11 cellular contexts compared by ENCODE assay signal in the genomic region with DNA sequence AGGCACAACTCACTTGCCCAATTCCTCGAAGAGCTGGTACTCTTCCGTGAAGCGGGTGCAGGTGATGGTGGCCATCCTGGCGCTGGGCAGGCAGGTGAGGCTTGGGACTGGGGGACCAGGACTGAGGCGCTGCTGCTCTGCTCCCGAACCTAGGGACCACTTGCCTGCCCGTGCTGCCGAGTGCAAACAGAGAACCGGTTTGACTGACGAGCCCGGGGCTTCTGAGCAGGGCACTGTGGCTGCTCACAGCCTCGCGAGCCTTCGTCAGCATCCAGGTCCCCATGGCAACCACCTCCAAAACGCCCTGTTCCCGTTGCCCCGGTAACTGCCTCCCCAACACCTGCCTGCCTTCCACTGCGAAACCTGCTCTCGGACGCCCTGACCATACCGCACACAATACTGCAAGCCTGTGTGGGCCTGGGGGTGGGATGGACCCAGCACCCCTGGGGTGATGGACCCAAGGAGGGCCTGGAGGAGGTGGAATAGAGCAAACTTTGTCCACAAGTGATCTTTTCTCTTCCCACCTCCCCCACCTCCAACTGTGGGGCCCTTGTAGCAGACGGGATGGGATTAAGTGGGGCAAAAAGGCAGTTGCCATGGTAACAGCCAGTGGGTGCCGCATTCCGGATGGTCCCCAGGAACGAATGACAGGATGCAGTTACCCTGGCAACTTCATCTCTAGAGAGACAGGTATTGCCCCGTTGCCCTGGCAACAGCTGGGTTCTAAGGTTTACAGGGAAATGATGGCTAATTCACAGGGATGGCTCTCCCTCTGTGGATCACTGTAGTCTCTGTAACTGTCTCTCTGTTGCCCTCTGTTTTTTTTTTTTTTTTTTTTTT. TPM values are rescaled to one million over a fixed set of nuclear protein-coding genes. Genes with fewer than 3 reads are reported as not detected.
DNase-seq lines count a peak whose midpoint lies in the region; ATAC-seq lines count a peak whose summit lies in the region.
"Had no signal": no experiment of that assay in that cellular context is flagged by ENCODE, and none has a peak within 500 bp of the region (broad histone marks: within the 10 kb centered on the region; RNA-seq: fewer than 3 reads in every experiment).

A gene (minus strand): TSS at position 223 of the 840 bp plus-strand sequence. CDS start 148 bp downstream, at position 75.

- no peaks in the 10 kb centered on the region for H3K9me3 Mint-ChIP-seq in stimulated activated naive CD8-positive, alpha-beta T cell treated with anti-CD3 and anti-CD28 coated beads, Interleukin-15, amount 100 ng/mL, for 72 hours
- H3K9me3 Mint-ChIP-seq: activated naive CD8-positive, alpha-beta T cell treated with anti-CD3 and anti-CD28 coated beads, Interleukin-2, amount 50 U/mL, for 24 hours had no signal

- H3K4me1 Mint-ChIP-seq in stimulated activated naive CD8-positive, alpha-beta T cell treated with anti-CD3 and anti-CD28 coated beads, Interleukin-15, amount 100 ng/mL, for 72 hours: no peaks in the 10 kb centered on the region
- H3K4me1 Mint-ChIP-seq: activated naive CD8-positive, alpha-beta T cell treated with anti-CD3 and anti-CD28 coated beads, Interleukin-2, amount 50 U/mL, for 24 hours had no signal

- ATAC-seq in Right ventricle myocardium superior (ENCODE audit: poor library complexity): no peak
- ATAC-seq in stimulated activated naive CD8-positive, alpha-beta T cell treated with anti-CD3 and anti-CD28 coated beads, Interleukin-15, amount 100 ng/mL, for 72 hours: no peak
- ATAC-seq: activated naive CD8-positive, alpha-beta T cell treated with anti-CD3 and anti-CD28 coated beads, Interleukin-2, amount 50 U/mL, for 24 hours had no signal

- no peak within 1 kb of the TSS for H3K27ac Mint-ChIP-seq in stimulated activated naive CD8-positive, alpha-beta T cell treated with anti-CD3 and anti-CD28 coated beads, Interleukin-15, amount 100 ng/mL, for 72 hours
- H3K27ac Mint-ChIP-seq: activated naive CD8-positive, alpha-beta T cell treated with anti-CD3 and anti-CD28 coated beads, Interleukin-2, amount 50 U/mL, for 24 hours had no signal

- DNase-seq in NCI-H1694 (lab: John Stamatoyannopoulos, UW) (peak; percentile 15), NCI-H1694 treated with DMSO at 0.1 percent for 48 hours (lab: John Stamatoyannopoulos, UW) (no peak), NCI-H524 (lab: John Stamatoyannopoulos, UW) (peak; percentile 84 to 85), Right ventricle myocardium superior (no peak), nucleus accumbens (lab: John Stamatoyannopoulos, UW) (peak in 45 of 56 donors; percentile 10 to 90 (median 73)), NCI-H774 (lab: John Stamatoyannopoulos, UW) (no peak)
- DNase-seq in stimulated activated naive CD8-positive, alpha-beta T cell treated with anti-CD3 and anti-CD28 coated beads, Interleukin-15, amount 100 ng/mL, for 72 hours: no peak
- DNase-seq in activated CD4-positive, alpha-beta T cell treated with anti-CD3 and anti-CD28 coated beads, Interleukin-2, amount 50 U/mL, for 1 hour: no peak
- DNase-seq: activated naive CD8-positive, alpha-beta T cell treated with anti-CD3 and anti-CD28 coated beads, Interleukin-2, amount 50 U/mL, for 24 hours; EL had no signal

- peaks cover 17% of the 10 kb centered on the region for H3K27me3 Mint-ChIP-seq in stimulated activated naive CD8-positive, alpha-beta T cell treated with anti-CD3 and anti-CD28 coated beads, Interleukin-15, amount 100 ng/mL, for 72 hours

- intact Hi-C loops in Right ventricle myocardium superior (cut with DNase I): no loop called here

- H3K4me3 Mint-ChIP-seq in stimulated activated naive CD8-positive, alpha-beta T cell treated with anti-CD3 and anti-CD28 coated beads, Interleukin-15, amount 100 ng/mL, for 72 hours: no peak within 1 kb of the TSS
- H3K4me3 Mint-ChIP-seq: activated naive CD8-positive, alpha-beta T cell treated with anti-CD3 and anti-CD28 coated beads, Interleukin-2, amount 50 U/mL, for 24 hours had no signal

RNA-seq across cellular contexts. Expression of the gene that starts here (rescaled TPM):
- 17.1 TPM for total RNA-seq in Right ventricle myocardium superior
- total RNA-seq: OCI-LY7 had no signal

Comparison
In these comparisons a context has a peak if more than half of its experiments do, and no peak if none do; other contexts are left out.
1. DNase-seq: peak in NCI-H1694 (single experiment), NCI-H524 (2 of 2) and nucleus accumbens (45 of 56); none in NCI-H1694 treated with DMSO at 0.1 percent for 48 hours (single experiment), Right ventricle myocardium superior (single experiment), stimulated activated naive CD8-positive, alpha-beta T cell treated with anti-CD3 and anti-CD28 coated beads, Interleukin-15, amount 100 ng/mL, for 72 hours (0 of 2), activated CD4-positive, alpha-beta T cell treated with anti-CD3 and anti-CD28 coated beads, Interleukin-2, amount 50 U/mL, for 1 hour (single experiment) and NCI-H774 (single experiment).